Comparison of ENCODE assay signal across 1 cellular context in the genomic region with DNA sequence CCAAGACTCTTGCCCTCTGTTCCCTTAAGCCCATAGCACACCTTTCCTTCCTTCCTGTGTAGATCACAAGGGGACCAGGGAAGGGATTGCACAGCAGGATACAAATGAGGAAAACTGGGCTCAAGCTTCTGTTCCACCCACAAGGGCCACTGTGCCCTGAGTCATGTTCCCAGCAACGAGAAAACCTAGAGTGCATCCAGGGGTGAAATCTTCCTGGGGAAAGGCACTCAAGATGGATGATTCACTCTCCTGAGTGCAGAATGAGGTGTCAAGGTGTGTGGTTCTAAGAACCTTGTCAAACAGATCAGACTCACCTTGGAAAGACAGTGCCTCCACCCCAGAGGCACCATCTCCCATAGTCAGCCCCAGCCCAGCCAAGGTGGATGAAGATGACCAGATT.
A peak's percentile ranks its signal among the peaks of the same experiment; 100 is the strongest.
TF ChIP-seq lines count a peak whose summit lies in the region.

No MANE protein-coding gene starts in this region.

TF ChIP-seq in HCT116, 20 proteins besides CTCF, POLR2A, EP300 and RAD21 (continued from another document):
- TF ChIP-seq, protein P1, sequence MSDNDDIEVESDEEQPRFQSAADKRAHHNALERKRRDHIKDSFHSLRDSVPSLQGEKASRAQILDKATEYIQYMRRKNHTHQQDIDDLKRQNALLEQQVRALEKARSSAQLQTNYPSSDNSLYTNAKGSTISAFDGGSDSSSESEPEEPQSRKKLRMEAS (IDR thresholded peaks at IDR 0.05), result peak; percentile 59; the same call in 1 of the 2 replicates
